In genomic region chr15:95431518-95431917, GRCh38 we compare ENCODE assay signal across 19 cellular contexts.
DNase-seq lines count a peak whose midpoint lies in the region; ATAC-seq, FAIRE-seq and TF ChIP-seq lines count a peak whose summit lies in the region.
"Had no signal": no experiment of that assay in that cellular context is flagged by ENCODE, and none has a peak within 500 bp of the region (broad histone marks: within the 10 kb centered on the region; RNA-seq: fewer than 3 reads in every experiment).

No MANE protein-coding gene starts in this region.

- H3K36me3 Mint-ChIP-seq in nephron progenitor cell (ENCODE audit: low read depth), result peaks cover 14% of the 10 kb centered on the region
- H3K36me3 Mint-ChIP-seq: CD4-positive, alpha-beta memory T cell had no signal

- H2BK5ac ChIP-seq in IMR-90 (ENCODE audit: low read depth, low read length, poor library complexity, severe bottlenecking), result no peak overlapping the region

- H3K9ac ChIP-seq in IMR-90 (ENCODE audit: low read depth, low read length) (no peak overlapping the region), K562 (ENCODE audit: insufficient read depth in 1 of 2, low read depth in 2 of 2, low read length in 2 of 2) (no peak overlapping the region)

- peak overlapping the region; percentile 15 for H3K27ac Mint-ChIP-seq in nephron progenitor cell
- H3K27ac Mint-ChIP-seq: CD4-positive, alpha-beta memory T cell had no signal

- BruUV-seq in IMR-90 (replicated peaks; lab: Mats Ljungman, UMichigan) (no TSS peak), K562 (replicated peaks; lab: Mats Ljungman, UMichigan) (no TSS peak)

- no peak for TF ChIP-seq EP300 in K562 (IDR thresholded peaks at IDR 0.05; ENCODE audit: low read length)

- H3K4me1 Mint-ChIP-seq in nephron progenitor cell, result peaks cover 18% of the 10 kb centered on the region
- H3K4me1 Mint-ChIP-seq: CD4-positive, alpha-beta memory T cell had no signal

- no peak overlapping the region for H3K56ac ChIP-seq in IMR-90 (ENCODE audit: extremely low read depth, insufficient read depth, low read length)

- H2AK9ac ChIP-seq in IMR-90 (replicated peaks; ENCODE audit: low read depth, low read length, poor library complexity), result no peak overlapping the region

- no peak overlapping the region for H2BK15ac ChIP-seq in IMR-90 (ENCODE audit: low read depth, low read length)

- ATAC-seq in IMR-90 (ENCODE audit: low read depth) (no peak), K562 (no peak)

- no peak overlapping the region for H3K23ac ChIP-seq in IMR-90 (ENCODE audit: low read depth, low read length)

- no CpG with 5 or more reads among the region's 1 CpG for WGBS in IMR-90 (ENCODE audit: extremely low coverage in 2 of 2, insufficient read length in 1 of 2), 2 experiments
- 0% methylated on average over 1 of the region's 1 CpG for WGBS in K562 (ENCODE audit: insufficient coverage, low coverage, missing lambda C conversion rate)

- in situ Hi-C loops in IMR-90 (cut with MboI; ENCODE audit: low sequenced_read_pairs) (no loop called here), K562 (cut with MboI) (no loop called here)

- H4K91ac ChIP-seq in IMR-90 (ENCODE audit: insufficient read depth, low read depth, low read length), result no peak overlapping the region

- POLR2A ChIA-PET in IMR-90 (lab: Charles Lee; ENCODE audit: unreplicated experiment) (no interaction called here), K562 (lab: Yijun Ruan, JAX) (no interaction called here)

- no peak overlapping the region for H3K27ac ChIP-seq in IMR-90 (ENCODE audit: insufficient read depth, low read length)
- no peak overlapping the region for H3K27ac ChIP-seq in K562 (ENCODE audit: extremely low read depth, low read depth, low read length)
- H3K27ac ChIP-seq in tibial artery, result peak overlapping the region; percentile 75 to 77

- DNase-seq in IMR-90 (no peak), K562 (ENCODE audit: extremely low read depth in 1 of 4, low spot score in 3 of 4) (no peak), nephron progenitor cell (no peak), tibial artery (no peak), GM19240 (ENCODE audit: insufficient read length, low spot score) (no peak), DMS153 treated with DMSO at 0.1 percent for 48 hours (lab: John Stamatoyannopoulos, UW; ENCODE audit: unreplicated experiment) (no peak), SIG-M5 treated with dmso at 0.1 percent for 504 hours (lab: John Stamatoyannopoulos, UW; ENCODE audit: unreplicated experiment) (no peak)
- DNase-seq: 8988T; C1 segment of cervical spinal cord; Calu3; CD4-positive, alpha-beta memory T cell; COR-L47; DND-41; GOT3; H7; HCEC 1CT had no signal

- H3K27me3 ChIP-seq in IMR-90 (ENCODE audit: control insufficient read depth, insufficient read depth, low read length) (no peaks in the 10 kb centered on the region), K562 (ENCODE audit: control insufficient read depth in 2 of 2, insufficient read depth in 2 of 2, low read length in 2 of 2) (no peaks in the 10 kb centered on the region), tibial artery (no peaks in the 10 kb centered on the region)

- intact Hi-C loops in IMR-90 (cut with micrococcal nuclease) (no loop called here), K562 (cut with micrococcal nuclease) (no loop called here), tibial artery (cut with DNase I; ENCODE audit: low total_unique reads) (no loop called here)

- H4K20me1 ChIP-seq in IMR-90 (ENCODE audit: insufficient read depth, low read length), result no peaks in the 10 kb centered on the region
- H4K20me1 ChIP-seq in K562 (replicated peaks; ENCODE audit: control insufficient read depth, insufficient read depth, low read length), result no peaks in the 10 kb centered on the region

- TF ChIP-seq RAD21 in IMR-90 (IDR thresholded peaks at IDR 0.05; ENCODE audit: low read length), result no peak
- TF ChIP-seq RAD21 in K562 (CRISPR knock-in tag; conservative IDR thresholded peaks at IDR 0.05 in 1 of 2, IDR thresholded peaks at IDR 0.05 in 1 of 2), result no peak

- H3K9me3 Mint-ChIP-seq in nephron progenitor cell, result peaks cover 19% of the 10 kb centered on the region

- H3K79me2 ChIP-seq in K562 (ENCODE audit: control insufficient read depth, insufficient read depth, low read length), result no peaks in the 10 kb centered on the region

- H3K4ac ChIP-seq in IMR-90 (ENCODE audit: low read depth, low read length), result no peak overlapping the region

- H3K79me1 ChIP-seq in IMR-90 (ENCODE audit: low read depth in 1 of 2, low read length in 2 of 2), result no peaks in the 10 kb centered on the region

- CTCF ChIA-PET in IMR-90 (lab: Yijun Ruan, JAX) (no interaction called here), K562 (lab: Yijun Ruan, JAX; ENCODE audit: low intra/inter-chr PET ratio) (no interaction called here)

- H3K4me2 ChIP-seq in IMR-90 (ENCODE audit: low read depth, low read length) (no peak overlapping the region), K562 (ENCODE audit: insufficient read depth, low read length) (no peak overlapping the region)

- no peak for FAIRE-seq in K562 (lab: Jason Lieb, UNC)
- FAIRE-seq: G401.6, GM12892, GM19239 had no signal

- no peak overlapping the region for H2AK5ac ChIP-seq in IMR-90 (ENCODE audit: low read depth, low read length)

- no peak overlapping the region for H3K14ac ChIP-seq in IMR-90 (replicated peaks; ENCODE audit: low read depth, low read length)

- H2BK20ac ChIP-seq in IMR-90 (ENCODE audit: low read depth, low read length), result no peak overlapping the region

- no peak overlapping the region for H4K5ac ChIP-seq in IMR-90 (ENCODE audit: low read depth, low read length)

- H2BK120ac ChIP-seq in IMR-90 (ENCODE audit: low read depth, low read length), result no peak overlapping the region

- H3K4me3 ChIP-seq in IMR-90 (ENCODE audit: insufficient read depth, low read depth, low read length) (no peak overlapping the region), K562 (no peak overlapping the region), tibial artery (no peak overlapping the region)

- H3K4me3 Mint-ChIP-seq in nephron progenitor cell, result no peak overlapping the region
- H3K4me3 Mint-ChIP-seq: CD4-positive, alpha-beta memory T cell had no signal

- no peaks in the 10 kb centered on the region for H3K27me3 Mint-ChIP-seq in nephron progenitor cell (ENCODE audit: low read depth, poor library complexity)

- no peak for TF ChIP-seq POLR2A in IMR-90 (IDR thresholded peaks at IDR 0.05; ENCODE audit: low read depth, low read length)
- TF ChIP-seq POLR2A in K562 (conservative IDR thresholded peaks at IDR 0.05), result no peak

- no peaks in the 10 kb centered on the region for H3K4me1 ChIP-seq in IMR-90 (ENCODE audit: control insufficient read depth, insufficient read depth, low read length)
- no peaks in the 10 kb centered on the region for H3K4me1 ChIP-seq in K562 (replicated peaks in 1 of 2; ENCODE audit: control insufficient read depth in 2 of 2, insufficient read depth in 2 of 2, low read length in 2 of 2)
- H3K4me1 ChIP-seq in tibial artery, result peaks cover 0 to 49% (median 8%) of the 10 kb centered on the region in 4 donors

- H3K36me3 ChIP-seq in IMR-90 (ENCODE audit: control insufficient read depth, insufficient read depth, low read length) (no peaks in the 10 kb centered on the region), K562 (ENCODE audit: control insufficient read depth, insufficient read depth, low read length) (no peaks in the 10 kb centered on the region), tibial artery (no peaks in the 10 kb centered on the region)

- H3K9me3 ChIP-seq in IMR-90 (ENCODE audit: control insufficient read depth, insufficient read depth, low read length) (no peaks in the 10 kb centered on the region), K562 (replicated peaks; ENCODE audit: control insufficient read depth, insufficient read depth, low read depth, low read length) (no peaks in the 10 kb centered on the region; the same call in 1 of the 2 replicates), tibial artery (no peaks in the 10 kb centered on the region)

- no peak overlapping the region for H2AFZ ChIP-seq in IMR-90 (replicated peaks; ENCODE audit: low read length, poor library complexity)
- no peak overlapping the region for H2AFZ ChIP-seq in K562 (ENCODE audit: low read depth, low read length)

- H3K18ac ChIP-seq in IMR-90 (ENCODE audit: low read depth, low read length), result no peak overlapping the region

- H3K9me1 ChIP-seq in IMR-90 (ENCODE audit: insufficient read depth, low read length) (no peaks in the 10 kb centered on the region), K562 (ENCODE audit: control insufficient read depth, insufficient read depth, low read length) (no peaks in the 10 kb centered on the region)

- no peak overlapping the region for H4K8ac ChIP-seq in IMR-90 (ENCODE audit: low read depth in 2 of 2, low read length in 2 of 2)

- TF ChIP-seq CTCF in IMR-90 (conservative IDR thresholded peaks at IDR 0.05; ENCODE audit: low read depth, low read length) (no peak), K562 (IDR thresholded peaks at IDR 0.05 in 2 of 3, conservative IDR thresholded peaks at IDR 0.05 in 1 of 3; ENCODE audit: insufficient read depth in 2 of 3, low read depth in 1 of 3, low read length in 3 of 3) (no peak), nephron progenitor cell (IDR thresholded peaks at IDR 0.05) (no peak), tibial artery (IDR thresholded peaks at IDR 0.05) (no peak)

- dilution Hi-C loops in IMR-90 (cut with HindIII; ENCODE audit: low sequenced_read_pairs, unreplicated experiment), result no loop called here

TF ChIP-seq in IMR-90, 13 proteins besides CTCF, POLR2A, EP300 and RAD21:
- TF ChIP-seq BHLHE40 (IDR thresholded peaks at IDR 0.05; ENCODE audit: low read depth, low read length) (no peak), CEBPB (IDR thresholded peaks at IDR 0.05; ENCODE audit: low read depth, low read length) (peak; percentile 68; the same call in 1 of the 2 replicates)
TF ChIP-seq in IMR-90: peak in this region for 1.

TF ChIP-seq in K562, 482 proteins besides CTCF, POLR2A, EP300 and RAD21 (continues in another document):
- TF ChIP-seq BRF1 (IDR thresholded peaks at IDR 0.05; ENCODE audit: borderline replicate concordance, extremely low read depth, insufficient read length) (no peak), MTA1 (IDR thresholded peaks at IDR 0.05; ENCODE audit: borderline replicate concordance) (no peak), CEBPB (tag; IDR thresholded peaks at IDR 0.05) (peak; percentile 51; the same call in 1 of the 2 replicates), TRIM24 (IDR thresholded peaks at IDR 0.05) (no peak), ZNF232 (CRISPR knock-in tag; IDR thresholded peaks at IDR 0.05) (no peak)

Comparison
In these comparisons a context has a peak if more than half of its experiments do, and no peak if none do; other contexts are left out.
1. H3K27ac ChIP-seq: peak in tibial artery (2 of 2); none in IMR-90 (single experiment) and K562 (single experiment).